Comparison of ENCODE assay signal across 29 cellular contexts in the genomic region with DNA sequence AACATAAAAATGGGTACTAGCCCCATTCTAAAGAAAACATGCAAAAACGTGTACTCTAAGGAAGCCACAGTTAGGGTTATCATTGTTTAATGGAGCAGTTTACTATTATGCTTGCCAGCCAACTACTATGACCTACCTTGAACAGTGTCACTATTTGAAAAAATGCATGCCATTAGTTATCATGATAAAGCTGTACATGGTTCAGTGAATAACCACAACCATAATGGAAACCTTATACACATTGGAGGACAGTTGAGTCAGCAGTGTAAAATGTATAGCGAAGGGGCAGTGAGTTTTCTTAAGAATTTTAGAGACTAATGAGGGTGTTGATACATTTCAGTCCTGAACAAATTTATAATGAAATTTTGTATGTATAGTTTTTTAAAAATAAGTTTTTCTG.
"Had no signal": no experiment of that assay in that cellular context is flagged by ENCODE, and none has a peak within 500 bp of the region (broad histone marks: within the 10 kb centered on the region; RNA-seq: fewer than 3 reads in every experiment).

No MANE protein-coding gene starts in this region.

- H3K4me3 Mint-ChIP-seq: dendritic cell treated with granulocyte-macrophage colony-stimulating factor and Interleukin-4, amounts not matched to agents 40 ng/mL and 50 ng/mL, for 4 days; effector memory CD8-positive, alpha-beta T cell; endodermal cell had no signal

- H3K27ac Mint-ChIP-seq: dendritic cell treated with granulocyte-macrophage colony-stimulating factor and Interleukin-4, amounts not matched to agents 40 ng/mL and 50 ng/mL, for 4 days; effector memory CD8-positive, alpha-beta T cell; endodermal cell had no signal

- H3K27ac ChIP-seq: colonic mucosa, coronary artery, dorsolateral prefrontal cortex, epithelial cell of prostate, esophagus muscularis mucosa, esophagus squamous epithelium, foreskin keratinocyte, gastrocnemius medialis, gastroesophageal sphincter, heart left ventricle, heart right ventricle had no signal

- H3K9me3 Mint-ChIP-seq: endodermal cell had no signal

- DNase-seq: colonic mucosa; cortex of kidney; dermis blood vessel endothelial cell; dorsolateral prefrontal cortex; effector CD4-positive, alpha-beta T cell; effector CD8-positive, alpha-beta T cell; effector memory CD4-positive, alpha-beta T cell; effector memory CD8-positive, alpha-beta T cell; endodermal cell; erythroblast; esophagus squamous epithelium; foreskin fibroblast; foreskin keratinocyte; foreskin melanocyte; gastrocnemius medialis; glutamatergic neuron; head of caudate nucleus; heart left ventricle; heart right ventricle had no signal

- FAIRE-seq: colon, endometrium, endothelial cell of umbilical vein, frontal cortex had no signal

- ATAC-seq: effector memory CD8-positive, alpha-beta T cell; esophagus mucosa; foreskin keratinocyte; gastrocnemius medialis; gastroesophageal sphincter; heart left ventricle; heart right ventricle had no signal

- H3K36me3 ChIP-seq: colonic mucosa, esophagus muscularis mucosa, esophagus squamous epithelium, gastrocnemius medialis, gastroesophageal sphincter, heart left ventricle, heart right ventricle had no signal

- H3K4me3 ChIP-seq: colonic mucosa, coronary artery, dorsolateral prefrontal cortex, esophagus muscularis mucosa, esophagus squamous epithelium, gastrocnemius medialis, gastroesophageal sphincter, heart left ventricle, heart right ventricle had no signal

- H3K27me3 ChIP-seq: colonic mucosa, dorsolateral prefrontal cortex, esophagus muscularis mucosa, esophagus squamous epithelium, foreskin keratinocyte, gastrocnemius medialis, gastroesophageal sphincter, heart left ventricle, heart right ventricle had no signal

- H3K9me3 ChIP-seq: colonic mucosa, esophagus muscularis mucosa, esophagus squamous epithelium, gastrocnemius medialis, gastroesophageal sphincter, heart left ventricle, heart right ventricle had no signal

- H3K27me3 Mint-ChIP-seq: dendritic cell treated with granulocyte-macrophage colony-stimulating factor and Interleukin-4, amounts not matched to agents 40 ng/mL and 50 ng/mL, for 4 days; effector memory CD8-positive, alpha-beta T cell had no signal

- H3K4me1 ChIP-seq: colonic mucosa, esophagus muscularis mucosa, esophagus squamous epithelium, foreskin keratinocyte, gastrocnemius medialis, gastroesophageal sphincter, heart left ventricle, heart right ventricle had no signal
